1 cellular context compared by ENCODE assay signal in the genomic region with DNA sequence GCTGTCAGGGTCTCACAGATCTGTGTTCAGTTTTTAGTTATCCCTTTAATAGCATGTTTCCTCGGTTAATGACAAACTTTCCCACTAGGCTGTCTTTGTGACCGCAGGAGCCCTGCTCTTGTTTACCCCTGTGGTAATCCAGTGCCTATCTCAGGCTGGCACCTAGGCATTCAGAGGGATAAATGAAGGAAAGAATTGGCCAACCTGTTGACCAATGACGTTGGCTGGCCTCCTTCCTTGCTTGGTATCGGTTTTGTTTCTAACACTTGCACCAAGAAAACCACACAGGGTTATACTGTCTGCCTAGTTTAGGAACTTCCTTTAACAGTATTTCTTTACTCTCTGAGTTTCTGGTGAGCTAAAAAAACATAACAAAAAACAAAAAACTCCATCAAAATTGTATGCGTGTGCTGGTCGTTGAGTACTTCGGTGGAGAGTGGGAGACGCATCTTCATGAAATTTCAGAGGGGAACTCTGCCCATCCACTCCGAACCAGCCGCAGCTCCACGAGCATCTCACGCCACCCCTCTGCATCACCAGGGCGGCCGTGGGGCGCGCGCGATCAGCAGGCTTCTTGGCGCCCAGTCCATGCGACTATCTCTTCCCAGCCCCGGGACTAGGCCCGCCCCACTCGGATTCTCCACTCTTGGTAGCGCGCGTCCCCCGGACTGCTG.
TF ChIP-seq lines count a peak whose summit lies in the region.

No MANE protein-coding gene starts in this region.

TF ChIP-seq in GM12878, 131 proteins besides CTCF, POLR2A, EP300 and RAD21:
- TF ChIP-seq NBN (IDR thresholded peaks at IDR 0.05) (peak; percentile 41; the same call in 1 of the 2 replicates), FOXM1 (IDR thresholded peaks at IDR 0.05; ENCODE audit: low read depth, low read length) (0 out of 2 replicates have a peak, but pooled peaks have one; percentile 25), CREB1 (IDR thresholded peaks at IDR 0.05; ENCODE audit: low read depth) (0 out of 2 replicates have a peak, but pooled peaks have one; percentile 12), RFX5 (IDR thresholded peaks at IDR 0.05; ENCODE audit: low read depth, low read length) (no peak), IKZF2 (IDR thresholded peaks at IDR 0.05) (peak; percentile 69 to 76), NFXL1 (IDR thresholded peaks at IDR 0.05; ENCODE audit: borderline replicate concordance) (no peak), JUND (IDR thresholded peaks at IDR 0.05; ENCODE audit: low read depth, low read length) (no peak), CBFB (IDR thresholded peaks at IDR 0.05; ENCODE audit: low read depth) (peak; percentile 21; the same call in 1 of the 2 replicates), RUNX3 (IDR thresholded peaks at IDR 0.05; ENCODE audit: low read length) (peak; percentile 78), RBBP5 (conservative IDR thresholded peaks at IDR 0.05) (no peak), SMAD5 (IDR thresholded peaks at IDR 0.05; ENCODE audit: low read depth) (0 out of 2 replicates have a peak, but pooled peaks have one; percentile 36), MTA2 (IDR thresholded peaks at IDR 0.05; ENCODE audit: low read depth) (0 out of 2 replicates have a peak, but pooled peaks have one; percentile 43), IKZF1 (conservative IDR thresholded peaks at IDR 0.05) (peak; percentile 33; the same call in 1 of the 2 replicates)
- TF ChIP-seq, protein P1, sequence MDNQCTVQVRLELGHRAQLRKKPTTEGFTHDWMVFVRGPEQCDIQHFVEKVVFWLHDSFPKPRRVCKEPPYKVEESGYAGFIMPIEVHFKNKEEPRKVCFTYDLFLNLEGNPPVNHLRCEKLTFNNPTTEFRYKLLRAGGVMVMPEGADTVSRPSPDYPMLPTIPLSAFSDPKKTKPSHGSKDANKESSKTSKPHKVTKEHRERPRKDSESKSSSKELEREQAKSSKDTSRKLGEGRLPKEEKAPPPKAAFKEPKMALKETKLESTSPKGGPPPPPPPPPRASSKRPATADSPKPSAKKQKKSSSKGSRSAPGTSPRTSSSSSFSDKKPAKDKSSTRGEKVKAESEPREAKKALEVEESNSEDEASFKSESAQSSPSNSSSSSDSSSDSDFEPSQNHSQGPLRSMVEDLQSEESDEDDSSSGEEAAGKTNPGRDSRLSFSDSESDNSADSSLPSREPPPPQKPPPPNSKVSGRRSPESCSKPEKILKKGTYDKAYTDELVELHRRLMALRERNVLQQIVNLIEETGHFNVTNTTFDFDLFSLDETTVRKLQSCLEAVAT (IDR thresholded peaks at IDR 0.05), result peak; percentile 38; the same call in 1 of the 2 replicates
- TF ChIP-seq, protein P2, sequence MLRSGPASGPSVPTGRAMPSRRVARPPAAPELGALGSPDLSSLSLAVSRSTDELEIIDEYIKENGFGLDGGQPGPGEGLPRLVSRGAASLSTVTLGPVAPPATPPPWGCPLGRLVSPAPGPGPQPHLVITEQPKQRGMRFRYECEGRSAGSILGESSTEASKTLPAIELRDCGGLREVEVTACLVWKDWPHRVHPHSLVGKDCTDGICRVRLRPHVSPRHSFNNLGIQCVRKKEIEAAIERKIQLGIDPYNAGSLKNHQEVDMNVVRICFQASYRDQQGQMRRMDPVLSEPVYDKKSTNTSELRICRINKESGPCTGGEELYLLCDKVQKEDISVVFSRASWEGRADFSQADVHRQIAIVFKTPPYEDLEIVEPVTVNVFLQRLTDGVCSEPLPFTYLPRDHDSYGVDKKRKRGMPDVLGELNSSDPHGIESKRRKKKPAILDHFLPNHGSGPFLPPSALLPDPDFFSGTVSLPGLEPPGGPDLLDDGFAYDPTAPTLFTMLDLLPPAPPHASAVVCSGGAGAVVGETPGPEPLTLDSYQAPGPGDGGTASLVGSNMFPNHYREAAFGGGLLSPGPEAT (IDR thresholded peaks at IDR 0.05; ENCODE audit: low read depth), result peak; percentile 56; the same call in 1 of the 2 replicates
- TF ChIP-seq, protein P3, sequence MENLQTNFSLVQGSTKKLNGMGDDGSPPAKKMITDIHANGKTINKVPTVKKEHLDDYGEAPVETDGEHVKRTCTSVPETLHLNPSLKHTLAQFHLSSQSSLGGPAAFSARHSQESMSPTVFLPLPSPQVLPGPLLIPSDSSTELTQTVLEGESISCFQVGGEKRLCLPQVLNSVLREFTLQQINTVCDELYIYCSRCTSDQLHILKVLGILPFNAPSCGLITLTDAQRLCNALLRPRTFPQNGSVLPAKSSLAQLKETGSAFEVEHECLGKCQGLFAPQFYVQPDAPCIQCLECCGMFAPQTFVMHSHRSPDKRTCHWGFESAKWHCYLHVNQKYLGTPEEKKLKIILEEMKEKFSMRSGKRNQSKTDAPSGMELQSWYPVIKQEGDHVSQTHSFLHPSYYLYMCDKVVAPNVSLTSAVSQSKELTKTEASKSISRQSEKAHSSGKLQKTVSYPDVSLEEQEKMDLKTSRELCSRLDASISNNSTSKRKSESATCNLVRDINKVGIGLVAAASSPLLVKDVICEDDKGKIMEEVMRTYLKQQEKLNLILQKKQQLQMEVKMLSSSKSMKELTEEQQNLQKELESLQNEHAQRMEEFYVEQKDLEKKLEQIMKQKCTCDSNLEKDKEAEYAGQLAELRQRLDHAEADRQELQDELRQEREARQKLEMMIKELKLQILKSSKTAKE (IDR thresholded peaks at IDR 0.05; ENCODE audit: low read depth, poor library complexity, severe bottlenecking), result peak; percentile 26
